ENCODE assay signal across 36 cellular contexts in genomic region chr19:1518471-1518870, GRCh38. TPM values are rescaled to one million over a fixed set of nuclear protein-coding genes. Genes with fewer than 3 reads are reported as not detected.
"Had no signal": no experiment of that assay in that cellular context is flagged by ENCODE, and none has a peak within 500 bp of the region (broad histone marks: within the 10 kb centered on the region; RNA-seq: fewer than 3 reads in every experiment).

No MANE protein-coding gene starts in this region.

- H3K9me3 ChIP-seq: adrenal gland, ascending aorta, breast epithelium, colonic mucosa, esophagus squamous epithelium, gastroesophageal sphincter had no signal

- H3K27me3 ChIP-seq: ascending aorta had no signal

- FAIRE-seq: endometrium, endothelial cell of umbilical vein had no signal

- H3K4me3 ChIP-seq: adrenal gland, ascending aorta, breast epithelium, cardiac muscle cell, colonic mucosa, esophagus squamous epithelium, gastroesophageal sphincter had no signal

- ATAC-seq: activated CD4-positive, alpha-beta T cell treated with anti-CD3 and anti-CD28 coated beads for 36 hours; activated CD8-positive, alpha-beta memory T cell treated with anti-CD3 and anti-CD28 coated beads, Interleukin-2, amount 10 ng/mL, durations not matched to agents 7 days and 5 days; activated CD8-positive, alpha-beta T cell treated with anti-CD3 and anti-CD28 coated beads, Interleukin-2, amount 10 ng/mL, durations not matched to agents 7 days and 5 days; activated naive CD8-positive, alpha-beta T cell treated with anti-CD3 and anti-CD28 coated beads, Interleukin-2, amount 50 U/mL, for 24 hours; gastroesophageal sphincter had no signal

- DNase-seq: activated CD4-positive, alpha-beta memory T cell treated with anti-CD3 and anti-CD28 coated beads for 36 hours; activated CD4-positive, alpha-beta T cell treated with anti-CD3 and anti-CD28 coated beads for 36 hours; activated CD4-positive, alpha-beta T cell treated with anti-CD3 and anti-CD28 coated beads, Interleukin-2, amount 10 ng/mL, durations not matched to agents 24 days and 14 days; activated CD4-positive, CD25-positive, alpha-beta regulatory T cell; activated CD4-positive, CD25-positive, alpha-beta regulatory T cell treated with anti-CD3 and anti-CD28 coated beads, Interleukin-2, amount 50 U/mL, for 72 hours; activated CD8-positive, alpha-beta memory T cell treated with anti-CD3 and anti-CD28 coated beads, Interleukin-2, amount 10 ng/mL, durations not matched to agents 7 days and 5 days; activated CD8-positive, alpha-beta memory T cell treated with anti-CD3 and anti-CD28 coated beads, Interleukin-2, amount 50 U/mL, for 4 hours; activated CD8-positive, alpha-beta T cell treated with anti-CD3 and anti-CD28 coated beads, Interleukin-2, amount 10 ng/mL, durations not matched to agents 7 days and 5 days; activated effector memory CD4-positive, alpha-beta T cell treated with anti-CD3 and anti-CD28 coated beads, Interleukin-2, amount 50 U/mL, for 16 hours; activated naive CD4-positive, alpha-beta T cell treated with anti-CD3 and anti-CD28 coated beads for 36 hours; activated naive CD8-positive, alpha-beta T cell treated with anti-CD3 and anti-CD28 coated beads for 36 hours; activated naive CD8-positive, alpha-beta T cell treated with anti-CD3 and anti-CD28 coated beads, Interleukin-2, amount 50 U/mL, for 24 hours; activated T-cell treated with anti-CD3 and anti-CD28 coated beads, Interleukin-2, amount 50 U/mL, for 1 hour; activated T-cell treated with anti-CD3 and anti-CD28 coated beads, Interleukin-2, amount 50 U/mL, for 48 hours; adrenal gland; central memory CD4-positive, alpha-beta T cell; cerebellar nuclear complex; colonic mucosa; effector CD8-positive, alpha-beta T cell; esophagus squamous epithelium; foreskin melanocyte; T-helper 2 cell had no signal

- H3K27ac ChIP-seq: adrenal gland, ascending aorta, breast epithelium, cardiac muscle cell, colonic mucosa, epithelial cell of prostate, esophagus squamous epithelium, gastroesophageal sphincter had no signal

- H3K36me3 ChIP-seq: adrenal gland, ascending aorta, breast epithelium, cardiac muscle cell, colonic mucosa, esophagus squamous epithelium, gastroesophageal sphincter had no signal

- H3K4me1 ChIP-seq: breast epithelium, colonic mucosa had no signal

RNA-seq across cellular contexts. Expression of gene PLK5, which starts 5.4 kb away (rescaled TPM):
- total RNA-seq: activated CD4-positive, alpha-beta memory T cell treated with anti-CD3 and anti-CD28 coated beads for 36 hours; activated CD4-positive, alpha-beta T cell treated with anti-CD3 and anti-CD28 coated beads for 36 hours; activated CD4-positive, alpha-beta T cell treated with anti-CD3 and anti-CD28 coated beads, Interleukin-2, amount 10 ng/mL, durations not matched to agents 24 days and 14 days; activated CD8-positive, alpha-beta memory T cell treated with anti-CD3 and anti-CD28 coated beads for 36 hours; activated CD8-positive, alpha-beta memory T cell treated with anti-CD3 and anti-CD28 coated beads, Interleukin-2, amount 10 ng/mL, durations not matched to agents 7 days and 5 days; activated CD8-positive, alpha-beta T cell treated with anti-CD3 and anti-CD28 coated beads, Interleukin-2, amount 10 ng/mL, durations not matched to agents 7 days and 5 days; activated naive CD4-positive, alpha-beta T cell treated with anti-CD3 and anti-CD28 coated beads for 36 hours; activated naive CD8-positive, alpha-beta T cell treated with anti-CD3 and anti-CD28 coated beads for 36 hours; activated T-helper 1 cell treated with anti-CD3 and anti-CD28 coated beads, Interleukin-12 subunit alpha, Interleukin-12 subunit beta, Interleukin-2, Interleukin-4 antibody, amounts not matched to agents 30 ng/mL and 10 ng/mL and 1 ng/mL, durations not matched to agents 14 hours and 24 hours and 36 hours; activated T-helper 2 cell treated with anti-CD3 and anti-CD28 coated beads, Interferon-gamma antibody, Interleukin-2, Interleukin-4, amounts not matched to agents 10 μg/mL and 5 μg/mL and 100 μg/mL, durations not matched to agents 14 hours and 24 hours and 36 hours; ascending aorta; colonic mucosa; dermis microvascular lymphatic vessel endothelial cell; endothelial cell of umbilical vein; fibroblast of lung; glomerular endothelial cell; T-helper 1 cell treated with Interleukin-12 subunit alpha and Interleukin-12 subunit beta and Interleukin-4 antibody, amounts not matched to agents 30 ng/mL and 1 ng/mL, for 36 hours had no signal
- polyA plus RNA-seq: endothelial cell of umbilical vein, fibroblast of lung had no signal

RNA-seq across cellular contexts. Expression of gene ADAMTSL5, which starts 5.7 kb away (rescaled TPM):
- total RNA-seq: dermis microvascular lymphatic vessel endothelial cell, endothelial cell of umbilical vein had no signal
